ENCODE assay signal across 30 cellular contexts in genomic region chr11:71237853-71238252, GRCh38. TPM values are rescaled to one million over a fixed set of nuclear protein-coding genes. Genes with fewer than 3 reads are reported as not detected.
"Had no signal": no experiment of that assay in that cellular context is flagged by ENCODE, and none has a peak within 500 bp of the region (broad histone marks: within the 10 kb centered on the region; RNA-seq: fewer than 3 reads in every experiment).

No MANE protein-coding gene starts in this region.

- H3K27me3 ChIP-seq: colonic mucosa, right lobe of liver, thyroid gland, upper lobe of left lung had no signal

- DNase-seq: activated CD4-positive, alpha-beta memory T cell treated with anti-CD3 and anti-CD28 coated beads, Interleukin-2, amount 10 ng/mL, durations not matched to agents 7 days and 5 days; activated CD4-positive, alpha-beta T cell treated with anti-CD3 and anti-CD28 coated beads for 1 hour; activated CD4-positive, alpha-beta T cell treated with anti-CD3 and anti-CD28 coated beads, Interleukin-2, amount 10 ng/mL, durations not matched to agents 7 days and 5 days; activated CD8-positive, alpha-beta memory T cell treated with anti-CD3 and anti-CD28 coated beads, Interleukin-2, amount 50 U/mL, for 48 hours; activated naive CD4-positive, alpha-beta T cell; activated T-cell treated with anti-CD3 and anti-CD28 coated beads, Interleukin-2, amount 50 U/mL, for 4 hours; colonic mucosa; foreskin fibroblast; hippocampal formation; kidney; left colon; naive thymus-derived CD8-positive, alpha-beta T cell; small intestine; stimulated activated CD4-positive, alpha-beta T cell treated with anti-CD3 and anti-CD28 coated beads, Interleukin-1b, Interleukin-23, amount 100 ng/mL, for 48 hours; stimulated activated CD4-positive, alpha-beta T cell treated with anti-CD3 and anti-CD28 coated beads, Interleukin-4, amount 100 ng/mL, for 4 hours; stimulated activated CD8-positive, alpha-beta memory T cell treated with anti-CD3 and anti-CD28 coated beads, Interleukin-4, amount 100 ng/mL, for 48 hours; stimulated activated naive CD8-positive, alpha-beta T cell treated with anti-CD3 and anti-CD28 coated beads, Interleukin-15, amount 100 ng/mL, for 72 hours; substantia nigra; T-helper 2 cell; thyroid gland had no signal

- H3K27ac ChIP-seq: colonic mucosa, dorsolateral prefrontal cortex, right lobe of liver, thyroid gland, upper lobe of left lung had no signal

- H3K4me3 ChIP-seq: colonic mucosa, dorsolateral prefrontal cortex, right lobe of liver, thyroid gland, upper lobe of left lung had no signal

- H3K9me3 ChIP-seq: colonic mucosa, right lobe of liver, thyroid gland, upper lobe of left lung had no signal

- H3K4me3 Mint-ChIP-seq: activated CD4-positive, alpha-beta memory T cell treated with anti-CD3 and anti-CD28 coated beads, Interleukin-2, amount 10 ng/mL, durations not matched to agents 7 days and 5 days; activated CD4-positive, alpha-beta T cell treated with anti-CD3 and anti-CD28 coated beads, Interleukin-2, amount 10 ng/mL, durations not matched to agents 7 days and 5 days; activated T-cell treated with anti-CD3 and anti-CD28 coated beads, Interleukin-2, amount 50 U/mL, for 4 hours; activated T-helper 17 cell treated with anti-CD3 and anti-CD28 coated beads, Interleukin-2, amount 50 U/mL, for 72 hours; central memory CD8-positive, alpha-beta T cell; naive thymus-derived CD8-positive, alpha-beta T cell; stimulated activated memory B cell treated with anti-CD40 and anti-IgM and Interleukin-4, amounts not matched to agents 10 μg/mL and 1 μg/mL and 100 μg/mL, for 72 hours; stimulated activated naive CD8-positive, alpha-beta T cell treated with anti-CD3 and anti-CD28 coated beads, Interleukin-15, amount 100 ng/mL, for 72 hours; WTC11 had no signal

- H3K36me3 ChIP-seq: colonic mucosa, thyroid gland had no signal

- H3K36me3 Mint-ChIP-seq: activated naive CD4-positive, alpha-beta T cell treated with anti-CD3 and anti-CD28 coated beads, Interleukin-2, amount 50 U/mL, for 72 hours; naive thymus-derived CD8-positive, alpha-beta T cell; stimulated activated memory B cell treated with anti-CD40 and anti-IgM and Interleukin-4, amounts not matched to agents 10 μg/mL and 1 μg/mL and 100 μg/mL, for 72 hours had no signal

- H3K27ac Mint-ChIP-seq: activated CD4-positive, alpha-beta memory T cell treated with anti-CD3 and anti-CD28 coated beads, Interleukin-2, amount 10 ng/mL, durations not matched to agents 7 days and 5 days; activated CD4-positive, alpha-beta T cell treated with anti-CD3 and anti-CD28 coated beads, Interleukin-2, amount 10 ng/mL, durations not matched to agents 7 days and 5 days; activated naive CD4-positive, alpha-beta T cell treated with anti-CD3 and anti-CD28 coated beads, Interleukin-2, amount 50 U/mL, for 72 hours; activated T-helper 17 cell treated with anti-CD3 and anti-CD28 coated beads, Interleukin-2, amount 50 U/mL, for 72 hours; naive thymus-derived CD8-positive, alpha-beta T cell; progenitor cell of endocrine pancreas; stimulated activated memory B cell treated with anti-CD40 and anti-IgM and Interleukin-4, amounts not matched to agents 10 μg/mL and 1 μg/mL and 100 μg/mL, for 72 hours had no signal

- H3K27me3 Mint-ChIP-seq: activated CD4-positive, alpha-beta T cell treated with anti-CD3 and anti-CD28 coated beads, Interleukin-2, amount 10 ng/mL, durations not matched to agents 7 days and 5 days; progenitor cell of endocrine pancreas had no signal

- H3K4me1 Mint-ChIP-seq: activated CD4-positive, alpha-beta memory T cell treated with anti-CD3 and anti-CD28 coated beads, Interleukin-2, amount 10 ng/mL, durations not matched to agents 7 days and 5 days; activated CD4-positive, alpha-beta T cell treated with anti-CD3 and anti-CD28 coated beads, Interleukin-2, amount 10 ng/mL, durations not matched to agents 7 days and 5 days; activated T-helper 17 cell treated with anti-CD3 and anti-CD28 coated beads, Interleukin-2, amount 50 U/mL, for 72 hours; central memory CD8-positive, alpha-beta T cell; naive thymus-derived CD8-positive, alpha-beta T cell had no signal

- ATAC-seq: activated naive CD4-positive, alpha-beta T cell treated with anti-CD3 and anti-CD28 coated beads, Interleukin-2, amount 50 U/mL, for 72 hours; activated T-cell treated with anti-CD3 and anti-CD28 coated beads, Interleukin-2, amount 50 U/mL, for 4 hours; activated T-helper 17 cell treated with anti-CD3 and anti-CD28 coated beads, Interleukin-2, amount 50 U/mL, for 72 hours; esophagus mucosa; left colon; naive thymus-derived CD8-positive, alpha-beta T cell; right lobe of liver; stimulated activated memory B cell treated with anti-CD40 and anti-IgM and Interleukin-4, amounts not matched to agents 10 μg/mL and 1 μg/mL and 100 μg/mL, for 72 hours; stimulated activated naive CD8-positive, alpha-beta T cell treated with anti-CD3 and anti-CD28 coated beads, Interleukin-15, amount 100 ng/mL, for 72 hours; WTC11 had no signal

- H3K4me1 ChIP-seq: colonic mucosa had no signal

- H3K9me3 Mint-ChIP-seq: activated CD4-positive, alpha-beta memory T cell treated with anti-CD3 and anti-CD28 coated beads, Interleukin-2, amount 10 ng/mL, durations not matched to agents 7 days and 5 days; activated CD4-positive, alpha-beta T cell treated with anti-CD3 and anti-CD28 coated beads, Interleukin-2, amount 10 ng/mL, durations not matched to agents 7 days and 5 days; activated naive CD4-positive, alpha-beta T cell treated with anti-CD3 and anti-CD28 coated beads, Interleukin-2, amount 50 U/mL, for 72 hours; activated T-cell treated with anti-CD3 and anti-CD28 coated beads, Interleukin-2, amount 50 U/mL, for 4 hours; activated T-helper 17 cell treated with anti-CD3 and anti-CD28 coated beads, Interleukin-2, amount 50 U/mL, for 72 hours; central memory CD8-positive, alpha-beta T cell; naive thymus-derived CD8-positive, alpha-beta T cell; stimulated activated memory B cell treated with anti-CD40 and anti-IgM and Interleukin-4, amounts not matched to agents 10 μg/mL and 1 μg/mL and 100 μg/mL, for 72 hours; stimulated activated naive CD8-positive, alpha-beta T cell treated with anti-CD3 and anti-CD28 coated beads, Interleukin-15, amount 100 ng/mL, for 72 hours; WTC11 had no signal

RNA-seq across cellular contexts. Expression of gene SHANK2, which starts 14.5 kb away (rescaled TPM):
- total RNA-seq: activated CD4-positive, alpha-beta memory T cell treated with anti-CD3 and anti-CD28 coated beads, Interleukin-2, amount 10 ng/mL, durations not matched to agents 7 days and 5 days; activated CD4-positive, alpha-beta T cell treated with anti-CD3 and anti-CD28 coated beads, Interleukin-2, amount 10 ng/mL, durations not matched to agents 7 days and 5 days; activated naive CD4-positive, alpha-beta T cell treated with anti-CD3 and anti-CD28 coated beads, Interleukin-2, amount 50 U/mL, for 72 hours; activated T-helper 17 cell treated with anti-CD3 and anti-CD28 coated beads, Interleukin-2, amount 50 U/mL, for 72 hours; naive thymus-derived CD8-positive, alpha-beta T cell had no signal
- polyA plus RNA-seq: naive thymus-derived CD8-positive, alpha-beta T cell had no signal
